ENCODE assay signal across 20 cellular contexts in genomic region chr5:157696154-157696553, GRCh38. TPM values are rescaled to one million over a fixed set of nuclear protein-coding genes. Genes with fewer than 3 reads are reported as not detected.
"Had no signal": no experiment of that assay in that cellular context is flagged by ENCODE, and none has a peak within 500 bp of the region (broad histone marks: within the 10 kb centered on the region; RNA-seq: fewer than 3 reads in every experiment).

No MANE protein-coding gene starts in this region.

RNA-seq across cellular contexts. Expression of gene C5orf52, which starts 24.8 kb away (rescaled TPM):
- total RNA-seq: activated naive CD4-positive, alpha-beta T cell treated with anti-CD3 and anti-CD28 coated beads for 36 hours; activated naive CD4-positive, alpha-beta T cell treated with anti-CD3 and anti-CD28 coated beads, Interleukin-2, amount 50 U/mL, for 72 hours; activated naive CD8-positive, alpha-beta T cell treated with anti-CD3 and anti-CD28 coated beads for 36 hours; activated naive CD8-positive, alpha-beta T cell treated with anti-CD3 and anti-CD28 coated beads, Interleukin-2, amount 10 ng/mL, durations not matched to agents 7 days and 5 days; activated T-cell treated with anti-CD3 and anti-CD28 coated beads, Interleukin-2, amount 50 U/mL, for 4 hours; activated T-cell treated with anti-CD3 and anti-CD28 coated beads, Interleukin-2, amount 50 U/mL, for 72 hours; activated T-helper 17 cell treated with anti-CD3 and anti-CD28 coated beads, Interleukin-2, amount 50 U/mL, for 72 hours; activated T-helper 2 cell treated with anti-CD3 and anti-CD28 coated beads, Interferon-gamma antibody, Interleukin-2, Interleukin-4, amounts not matched to agents 10 μg/mL and 5 μg/mL and 100 μg/mL, durations not matched to agents 14 hours and 24 hours and 36 hours; adrenal gland; aorta; ascending aorta; astrocyte; body of pancreas; breast epithelium; bronchial epithelial cell; cardiac muscle cell; cardiac septum; cerebellum; chondrocyte had no signal
- polyA plus RNA-seq: adipose tissue, adrenal gland, aorta, cardiac muscle cell had no signal

RNA-seq across cellular contexts. Expression of gene SOX30, which starts 43.9 kb away (rescaled TPM):
- total RNA-seq: activated naive CD8-positive, alpha-beta T cell treated with anti-CD3 and anti-CD28 coated beads for 36 hours; ascending aorta; body of pancreas; bronchial epithelial cell; cardiac muscle cell; chondrocyte had no signal
- polyA plus RNA-seq: aorta, cardiac muscle cell had no signal
